Comparison of ENCODE assay signal across 8 cellular contexts in the genomic region with DNA sequence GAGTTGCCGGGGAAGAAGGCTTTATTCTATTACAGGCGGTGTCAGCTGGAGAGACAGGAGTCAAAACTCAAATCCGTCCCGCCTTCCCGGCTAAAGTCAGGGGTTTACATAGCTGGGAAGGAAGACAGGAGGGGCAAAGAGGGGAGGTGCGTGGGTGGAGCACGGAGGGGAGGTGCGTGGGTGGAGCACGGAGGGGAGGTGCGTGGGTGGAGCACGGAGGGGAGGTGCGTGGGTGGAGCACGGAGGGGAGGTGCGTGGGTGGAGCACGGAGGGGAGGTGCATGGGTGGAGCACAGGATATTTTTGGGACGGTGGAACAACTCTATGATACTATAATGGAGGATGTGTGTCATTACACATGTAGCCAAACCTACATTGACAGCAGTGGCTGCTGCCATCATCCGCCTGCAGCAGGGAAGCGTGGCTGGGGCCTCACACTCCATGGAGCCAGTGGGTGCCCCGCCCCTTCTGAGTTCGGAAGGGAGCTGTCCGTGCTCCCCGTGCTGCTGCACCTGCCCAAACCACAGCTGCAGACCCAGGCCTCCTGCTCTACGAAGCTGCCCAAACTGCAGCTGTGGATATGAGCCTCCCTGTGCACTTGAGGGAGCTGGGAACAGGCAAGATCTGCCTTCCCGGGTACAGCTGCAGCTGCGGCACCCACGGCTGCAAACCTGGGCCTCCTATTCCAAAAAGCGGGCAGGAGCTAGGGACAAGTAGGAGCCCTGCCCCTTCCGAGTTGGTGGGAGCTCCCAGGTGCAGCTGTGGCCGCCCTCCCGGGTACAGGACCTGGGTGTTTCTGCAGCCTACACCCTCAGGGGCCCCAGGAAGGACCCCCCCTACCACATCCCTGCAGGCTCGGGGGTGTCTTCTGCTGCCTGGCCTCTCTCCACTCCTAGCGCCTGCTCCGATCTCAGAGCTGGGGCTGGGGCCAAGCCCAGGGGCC.
DNase-seq lines count a peak whose midpoint lies in the region; ATAC-seq lines count a peak whose summit lies in the region.

No MANE protein-coding gene starts in this region.

- H3K27ac Mint-ChIP-seq in naive thymus-derived CD8-positive, alpha-beta T cell = peak overlapping the region in 9 of 10 donors; percentile 41 to 97 (median 81)

- peaks cover 0 to 6% (median 2%) of the 10 kb centered on the region in 9 donors for H3K9me3 Mint-ChIP-seq in naive thymus-derived CD8-positive, alpha-beta T cell

- ATAC-seq in naive thymus-derived CD8-positive, alpha-beta T cell = peak; percentile 4 to 48

- peaks cover 7 to 24% (median 19%) of the 10 kb centered on the region in 4 donors for H3K4me1 Mint-ChIP-seq in naive thymus-derived CD8-positive, alpha-beta T cell

- H3K27me3 Mint-ChIP-seq in naive thymus-derived CD8-positive, alpha-beta T cell = peaks cover 0 to 2% (median 0%) of the 10 kb centered on the region in 5 donors

- H3K36me3 Mint-ChIP-seq in naive thymus-derived CD8-positive, alpha-beta T cell = peaks cover 0 to 4% (median 2%) of the 10 kb centered on the region in 3 donors

- DNase-seq in ELF-1 (ENCODE audit: low read depth, low spot score) = peak; percentile 88
- DNase-seq in Kasumi-1 (lab: John Stamatoyannopoulos, UW) = peak; percentile 41 to 50
- DNase-seq in activated CD4-positive, alpha-beta T cell treated with anti-CD3 and anti-CD28 coated beads for 4 hours = peak; percentile 12 to 37
- DNase-seq in naive thymus-derived CD8-positive, alpha-beta T cell = peak in 5 of 10 donors; percentile 15 to 34 (median 24)
- DNase-seq in kidney tubule cell (ENCODE audit: low spot score) = no peak
- no peak for DNase-seq in Ammon's horn (ENCODE audit: low spot score)
- no peak for DNase-seq in midbrain (lab: John Stamatoyannopoulos, UW)
- DNase-seq in activated gamma-delta T cell (lab: John Stamatoyannopoulos, UW) = no peak

- peak overlapping the region; percentile 34 to 97 (median 90) for H3K4me3 Mint-ChIP-seq in naive thymus-derived CD8-positive, alpha-beta T cell

- POLR2A ChIA-PET in naive thymus-derived CD8-positive, alpha-beta T cell (lab: Charles Lee) = interaction anchor here (0.8 to 1.7 kb wide), 4 partner anchors 17 to 280 kb away, joined by 3 to 10 read pairs (median 8); a partner anchor contains a TSS

Comparison
In these comparisons a context has a peak if more than half of its experiments do, and no peak if none do; other contexts are left out.
1. DNase-seq: peak in ELF-1 (single experiment), Kasumi-1 (2 of 2) and activated CD4-positive, alpha-beta T cell treated with anti-CD3 and anti-CD28 coated beads for 4 hours (2 of 2); none in kidney tubule cell (single experiment), Ammon's horn (single experiment), midbrain (single experiment) and activated gamma-delta T cell (single experiment).